10 cellular contexts compared by ENCODE assay signal in genomic region chr11:69155302-69156198, GRCh38. TPM values are rescaled to one million over a fixed set of nuclear protein-coding genes. Genes with fewer than 3 reads are reported as not detected.
A peak's percentile ranks its signal among the peaks of the same experiment; 100 is the strongest.
DNase-seq lines count a peak whose midpoint lies in the region; ATAC-seq, FAIRE-seq and TF ChIP-seq lines count a peak whose summit lies in the region.
"Had no signal": no experiment of that assay in that cellular context is flagged by ENCODE, and none has a peak within 500 bp of the region (broad histone marks: within the 10 kb centered on the region; RNA-seq: fewer than 3 reads in every experiment).

TSS of gene SMIM38 (plus strand) at chr11:69155935. CDS start at chr11:69157847, 1,912 bp downstream.

- no peak within 1 kb of the TSS for H3K4me3 ChIP-seq in MG63

- H3K4me3 Mint-ChIP-seq in stimulated activated naive B cell treated with anti-CD40 and anti-IgM and Interleukin-4, amounts not matched to agents 10 μg/mL and 1 μg/mL and 100 μg/mL, for 72 hours, result peak within 1 kb of the TSS; percentile 41 to 43
- H3K4me3 Mint-ChIP-seq: T-helper 17 cell had no signal

- no peaks in the 10 kb centered on the region for H3K36me3 ChIP-seq in MG63

- peaks cover 0 to 8% of the 10 kb centered on the region in 2 donors for H3K36me3 Mint-ChIP-seq in stimulated activated naive B cell treated with anti-CD40 and anti-IgM and Interleukin-4, amounts not matched to agents 10 μg/mL and 1 μg/mL and 100 μg/mL, for 72 hours

- in situ Hi-C loops in GM13977 (cut with MboI; ENCODE audit: low pct_unique_long_range_greater_than_20kb, low sequenced_read_pairs, unreplicated experiment), result no loop called here

- peak; percentile 9 for FAIRE-seq in HTR-8/SVneo (lab: Jason Lieb, UNC)

- peak; percentile 67 to 82 for ATAC-seq in stimulated activated naive B cell treated with anti-CD40 and anti-IgM and Interleukin-4, amounts not matched to agents 10 μg/mL and 1 μg/mL and 100 μg/mL, for 72 hours (replicated peaks)
- no peak for ATAC-seq in GM21360 (IDR thresholded peaks at IDR 0.05; ENCODE audit: unreplicated experiment)
- ATAC-seq: T-helper 17 cell had no signal

- H3K27me3 Mint-ChIP-seq in stimulated activated naive B cell treated with anti-CD40 and anti-IgM and Interleukin-4, amounts not matched to agents 10 μg/mL and 1 μg/mL and 100 μg/mL, for 72 hours, result peaks cover 6 to 9% of the 10 kb centered on the region in 2 donors

- TF ChIP-seq CTCF in GM13977 (IDR thresholded peaks at IDR 0.05; ENCODE audit: extremely low read depth, insufficient read depth, missing control alignments), result no peak

- no peaks in the 10 kb centered on the region for H3K9me3 Mint-ChIP-seq in stimulated activated naive B cell treated with anti-CD40 and anti-IgM and Interleukin-4, amounts not matched to agents 10 μg/mL and 1 μg/mL and 100 μg/mL, for 72 hours

- peak; percentile 81 for DNase-seq in GM13977 (ENCODE audit: low spot score)
- DNase-seq in HTR-8/SVneo (ENCODE audit: insufficient read length, low spot score), result no peak
- DNase-seq in globus pallidus (ENCODE audit: low spot score), result peak; percentile 43
- peak; percentile 54 for DNase-seq in stimulated activated naive B cell treated with anti-CD40 and anti-IgM and Interleukin-4, amounts not matched to agents 10 μg/mL and 1 μg/mL and 100 μg/mL, for 72 hours
- no peak for DNase-seq in MG63
- no peak for DNase-seq in NCI-H1092 (lab: John Stamatoyannopoulos, UW)
- DNase-seq: effector CD8-positive, alpha-beta T cell; NCI-H524 treated with DMSO at 0.1 percent for 48 hours; T-helper 17 cell had no signal

- peaks cover 16 to 31% of the 10 kb centered on the region in 2 donors for H3K4me1 Mint-ChIP-seq in stimulated activated naive B cell treated with anti-CD40 and anti-IgM and Interleukin-4, amounts not matched to agents 10 μg/mL and 1 μg/mL and 100 μg/mL, for 72 hours
- H3K4me1 Mint-ChIP-seq: T-helper 17 cell had no signal

- H3K9me3 ChIP-seq in MG63, result no peaks in the 10 kb centered on the region

- H3K27me3 ChIP-seq in MG63, result no peaks in the 10 kb centered on the region

- peak within 1 kb of the TSS; percentile 91 for H3K27ac Mint-ChIP-seq in stimulated activated naive B cell treated with anti-CD40 and anti-IgM and Interleukin-4, amounts not matched to agents 10 μg/mL and 1 μg/mL and 100 μg/mL, for 72 hours
- H3K27ac Mint-ChIP-seq: T-helper 17 cell had no signal

RNA-seq across cellular contexts. Expression of gene SMIM38, which starts in this region (rescaled TPM):
- not detected in 2 replicates for total RNA-seq in MG63 (2014; rRNA removed; shearing (Covaris generic); ENCODE audit: low replicate concordance)

Comparison
In these comparisons a context has a peak if more than half of its experiments do, and no peak if none do; other contexts are left out.
1. DNase-seq: peak in GM13977 (single experiment), globus pallidus (single experiment) and stimulated activated naive B cell treated with anti-CD40 and anti-IgM and Interleukin-4, amounts not matched to agents 10 μg/mL and 1 μg/mL and 100 μg/mL, for 72 hours (single experiment); none in HTR-8/SVneo (single experiment), MG63 (single experiment) and NCI-H1092 (single experiment).